Comparison of ENCODE assay signal across 8 cellular contexts in genomic region chr1:32394890-32395415, GRCh38. TPM values are rescaled to one million over a fixed set of nuclear protein-coding genes. Genes with fewer than 3 reads are reported as not detected.
DNase-seq lines count a peak whose midpoint lies in the region; FAIRE-seq and TF ChIP-seq lines count a peak whose summit lies in the region.

No MANE protein-coding gene starts in this region.

- H3K27ac ChIP-seq in adipose tissue (ENCODE audit: low read depth, low read length) (peak overlapping the region; percentile 73), kidney (ENCODE audit: low read depth in 2 of 2, low read length in 2 of 2) (peak overlapping the region; percentile 86 to 95), temporal lobe (ENCODE audit: low read depth, low read length) (peak overlapping the region; percentile 70)

- peak overlapping the region; percentile 74 to 85 for H3K9ac ChIP-seq in kidney (ENCODE audit: low read length in 2 of 2)

- FAIRE-seq in kidney (lab: Jason Lieb, UNC): no peak

- peaks cover 0 to 10% of the 10 kb centered on the region in 2 donors for H3K36me3 ChIP-seq in kidney (ENCODE audit: control insufficient read depth in 1 of 2, insufficient read depth in 2 of 2, low read length in 2 of 2)

- peak; percentile 13 for DNase-seq in GM03348 (ENCODE audit: low spot score)
- peak; percentile 19 for DNase-seq in HuH-7 (ENCODE audit: low spot score)
- no peak for DNase-seq in kidney
- no peak for DNase-seq in germinal center (ENCODE audit: low spot score)
- DNase-seq in inferior parietal cortex (ENCODE audit: extremely low spot score): no peak
- DNase-seq in kidney tubule cell (ENCODE audit: low spot score): no peak

- peaks cover 0 to 11% of the 10 kb centered on the region in 2 donors for H3K4me1 ChIP-seq in kidney (ENCODE audit: control insufficient read depth in 1 of 2, insufficient read depth in 1 of 2, low read depth in 1 of 2, low read length in 2 of 2)

- no peak for TF ChIP-seq CTCF in kidney (IDR thresholded peaks at IDR 0.05; ENCODE audit: borderline replicate concordance, extremely low read depth, insufficient read depth)

- H3K9me3 ChIP-seq in kidney (ENCODE audit: control insufficient read depth in 1 of 2, low read length in 2 of 2): no peaks in the 10 kb centered on the region

- H3K4me3 ChIP-seq in kidney (ENCODE audit: low read length in 2 of 2): peak overlapping the region; percentile 86 to 96

- intact Hi-C loops in kidney (cut with DNase I): no loop called here

- WGBS in adipose tissue, 3 donors: 1 to 3% (median 1%) methylated on average over 14 of the region's 14 CpGs

RNA-seq across cellular contexts. Expression of gene BSDC1, which starts 0.7 kb away (rescaled TPM):
- polyA plus RNA-seq in adipose tissue (10 to 100 TPM; 38.7 to 43.1 (median 43.0) TPM), kidney (ENCODE audit: insufficient read depth, low read depth, low replicate concordance) (40.2 TPM)
- total RNA-seq in kidney (61.7 TPM), temporal lobe (55.6 TPM)

RNA-seq across cellular contexts. Expression of gene TSSK3, which starts 32.6 kb away (rescaled TPM):
- polyA plus RNA-seq in adipose tissue: under 1 TPM; 0.22 to 0.66 (median 0.34) TPM
- 4.3 TPM for total RNA-seq in kidney
- polyA plus RNA-seq in kidney (ENCODE audit: insufficient read depth, low read depth, low replicate concordance): not detected
- total RNA-seq in temporal lobe: not detected

RNA-seq across cellular contexts. Expression of gene FAM229A, which starts 32.7 kb away (rescaled TPM):
- 1 to 10 TPM; 4.3 to 5.2 (median 4.8) TPM for polyA plus RNA-seq in adipose tissue
- total RNA-seq in kidney: 9.7 TPM
- 6.4 TPM for polyA plus RNA-seq in kidney (ENCODE audit: insufficient read depth, low read depth, low replicate concordance)
- total RNA-seq in temporal lobe: 2.2 TPM

RNA-seq across cellular contexts. Expression of gene MARCKSL1, which starts 58.9 kb away (rescaled TPM):
- polyA plus RNA-seq in adipose tissue (100 to 1,000 TPM in 1 of 3 donors, 10 to 100 TPM in 2; 14.5 to 197 (median 49.5) TPM), kidney (ENCODE audit: insufficient read depth, low read depth, low replicate concordance) (29.8 TPM)
- total RNA-seq in kidney (58.6 TPM), temporal lobe (355 TPM)

Comparison
In these comparisons a context has a peak if more than half of its experiments do, and no peak if none do; other contexts are left out.
1. DNase-seq: peak in GM03348 (single experiment) and HuH-7 (single experiment); none in kidney (single experiment), germinal center (single experiment), inferior parietal cortex (single experiment) and kidney tubule cell (single experiment).
2. Peak in every context shown above with its lines, with median percentiles within 50 percentile points of each other: H3K27ac ChIP-seq.